1 cellular context compared by ENCODE assay signal in the genomic region with DNA sequence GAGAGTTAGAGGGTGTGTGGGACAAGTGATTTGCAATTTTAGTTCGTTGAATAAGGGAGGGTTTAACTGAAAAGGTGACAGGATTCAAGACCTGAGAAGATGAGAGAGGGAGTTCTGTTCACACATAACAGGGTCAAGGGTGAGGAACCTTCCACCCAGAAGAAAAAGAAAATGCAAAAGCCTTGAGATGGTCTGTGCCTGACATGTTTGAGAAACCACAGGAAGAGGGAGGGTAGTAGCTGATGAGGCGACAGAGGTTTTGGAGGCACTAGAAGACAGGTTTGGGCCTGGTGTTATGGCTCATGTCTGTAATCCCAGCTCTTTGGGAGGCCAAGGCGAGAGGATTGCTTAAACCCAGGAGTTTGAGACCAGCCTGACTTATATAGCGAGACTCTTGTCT.
TF ChIP-seq lines count a peak whose summit lies in the region.

No MANE protein-coding gene starts in this region.

TF ChIP-seq in GM23338, 12 proteins besides CTCF, POLR2A, EP300 and RAD21 (continued from another document):
- TF ChIP-seq, protein P1, sequence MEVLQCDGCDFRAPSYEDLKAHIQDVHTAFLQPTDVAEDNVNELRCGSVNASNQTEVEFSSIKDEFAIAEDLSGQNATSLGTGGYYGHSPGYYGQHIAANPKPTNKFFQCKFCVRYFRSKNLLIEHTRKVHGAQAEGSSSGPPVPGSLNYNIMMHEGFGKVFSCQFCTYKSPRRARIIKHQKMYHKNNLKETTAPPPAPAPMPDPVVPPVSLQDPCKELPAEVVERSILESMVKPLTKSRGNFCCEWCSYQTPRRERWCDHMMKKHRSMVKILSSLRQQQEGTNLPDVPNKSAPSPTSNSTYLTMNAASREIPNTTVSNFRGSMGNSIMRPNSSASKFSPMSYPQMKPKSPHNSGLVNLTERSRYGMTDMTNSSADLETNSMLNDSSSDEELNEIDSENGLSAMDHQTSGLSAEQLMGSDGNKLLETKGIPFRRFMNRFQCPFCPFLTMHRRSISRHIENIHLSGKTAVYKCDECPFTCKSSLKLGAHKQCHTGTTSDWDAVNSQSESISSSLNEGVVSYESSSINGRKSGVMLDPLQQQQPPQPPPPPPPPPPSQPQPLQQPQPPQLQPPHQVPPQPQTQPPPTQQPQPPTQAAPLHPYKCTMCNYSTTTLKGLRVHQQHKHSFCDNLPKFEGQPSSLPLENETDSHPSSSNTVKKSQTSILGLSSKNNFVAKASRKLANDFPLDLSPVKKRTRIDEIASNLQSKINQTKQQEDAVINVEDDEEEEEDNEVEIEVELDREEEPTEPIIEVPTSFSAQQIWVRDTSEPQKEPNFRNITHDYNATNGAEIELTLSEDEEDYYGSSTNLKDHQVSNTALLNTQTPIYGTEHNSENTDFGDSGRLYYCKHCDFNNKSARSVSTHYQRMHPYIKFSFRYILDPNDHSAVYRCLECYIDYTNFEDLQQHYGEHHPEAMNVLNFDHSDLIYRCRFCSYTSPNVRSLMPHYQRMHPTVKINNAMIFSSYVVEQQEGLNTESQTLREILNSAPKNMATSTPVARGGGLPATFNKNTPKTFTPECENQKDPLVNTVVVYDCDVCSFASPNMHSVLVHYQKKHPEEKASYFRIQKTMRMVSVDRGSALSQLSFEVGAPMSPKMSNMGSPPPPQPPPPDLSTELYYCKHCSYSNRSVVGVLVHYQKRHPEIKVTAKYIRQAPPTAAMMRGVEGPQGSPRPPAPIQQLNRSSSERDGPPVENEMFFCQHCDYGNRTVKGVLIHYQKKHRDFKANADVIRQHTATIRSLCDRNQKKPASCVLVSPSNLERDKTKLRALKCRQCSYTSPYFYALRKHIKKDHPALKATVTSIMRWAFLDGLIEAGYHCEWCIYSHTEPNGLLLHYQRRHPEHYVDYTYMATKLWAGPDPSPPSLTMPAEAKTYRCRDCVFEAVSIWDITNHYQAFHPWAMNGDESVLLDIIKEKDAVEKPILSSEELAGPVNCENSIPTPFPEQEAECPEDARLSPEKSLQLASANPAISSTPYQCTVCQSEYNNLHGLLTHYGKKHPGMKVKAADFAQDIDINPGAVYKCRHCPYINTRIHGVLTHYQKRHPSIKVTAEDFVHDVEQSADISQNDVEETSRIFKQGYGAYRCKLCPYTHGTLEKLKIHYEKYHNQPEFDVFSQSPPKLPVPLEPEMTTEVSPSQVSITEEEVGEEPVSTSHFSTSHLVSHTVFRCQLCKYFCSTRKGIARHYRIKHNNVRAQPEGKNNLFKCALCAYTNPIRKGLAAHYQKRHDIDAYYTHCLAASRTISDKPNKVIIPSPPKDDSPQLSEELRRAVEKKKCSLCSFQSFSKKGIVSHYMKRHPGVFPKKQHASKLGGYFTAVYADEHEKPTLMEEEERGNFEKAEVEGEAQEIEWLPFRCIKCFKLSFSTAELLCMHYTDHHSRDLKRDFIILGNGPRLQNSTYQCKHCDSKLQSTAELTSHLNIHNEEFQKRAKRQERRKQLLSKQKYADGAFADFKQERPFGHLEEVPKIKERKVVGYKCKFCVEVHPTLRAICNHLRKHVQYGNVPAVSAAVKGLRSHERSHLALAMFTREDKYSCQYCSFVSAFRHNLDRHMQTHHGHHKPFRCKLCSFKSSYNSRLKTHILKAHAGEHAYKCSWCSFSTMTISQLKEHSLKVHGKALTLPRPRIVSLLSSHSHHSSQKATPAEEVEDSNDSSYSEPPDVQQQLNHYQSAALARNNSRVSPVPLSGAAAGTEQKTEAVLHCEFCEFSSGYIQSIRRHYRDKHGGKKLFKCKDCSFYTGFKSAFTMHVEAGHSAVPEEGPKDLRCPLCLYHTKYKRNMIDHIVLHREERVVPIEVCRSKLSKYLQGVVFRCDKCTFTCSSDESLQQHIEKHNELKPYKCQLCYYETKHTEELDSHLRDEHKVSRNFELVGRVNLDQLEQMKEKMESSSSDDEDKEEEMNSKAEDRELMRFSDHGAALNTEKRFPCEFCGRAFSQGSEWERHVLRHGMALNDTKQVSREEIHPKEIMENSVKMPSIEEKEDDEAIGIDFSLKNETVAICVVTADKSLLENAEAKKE (CRISPR knock-in tag; IDR thresholded peaks at IDR 0.05): no peak
- TF ChIP-seq, protein P2, sequence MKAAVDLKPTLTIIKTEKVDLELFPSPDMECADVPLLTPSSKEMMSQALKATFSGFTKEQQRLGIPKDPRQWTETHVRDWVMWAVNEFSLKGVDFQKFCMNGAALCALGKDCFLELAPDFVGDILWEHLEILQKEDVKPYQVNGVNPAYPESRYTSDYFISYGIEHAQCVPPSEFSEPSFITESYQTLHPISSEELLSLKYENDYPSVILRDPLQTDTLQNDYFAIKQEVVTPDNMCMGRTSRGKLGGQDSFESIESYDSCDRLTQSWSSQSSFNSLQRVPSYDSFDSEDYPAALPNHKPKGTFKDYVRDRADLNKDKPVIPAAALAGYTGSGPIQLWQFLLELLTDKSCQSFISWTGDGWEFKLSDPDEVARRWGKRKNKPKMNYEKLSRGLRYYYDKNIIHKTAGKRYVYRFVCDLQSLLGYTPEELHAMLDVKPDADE (IDR thresholded peaks at IDR 0.05): no peak
- TF ChIP-seq EZH2phosphoT487 (IDR thresholded peaks at IDR 0.05; ENCODE audit: unreplicated experiment) (no peak), STAT1 (IDR thresholded peaks at IDR 0.05; ENCODE audit: unreplicated experiment) (no peak), ZNF114 (CRISPR knock-in tag; IDR thresholded peaks at IDR 0.05) (no peak)
